Comparison of ENCODE assay signal across 1 cellular context in the genomic region with DNA sequence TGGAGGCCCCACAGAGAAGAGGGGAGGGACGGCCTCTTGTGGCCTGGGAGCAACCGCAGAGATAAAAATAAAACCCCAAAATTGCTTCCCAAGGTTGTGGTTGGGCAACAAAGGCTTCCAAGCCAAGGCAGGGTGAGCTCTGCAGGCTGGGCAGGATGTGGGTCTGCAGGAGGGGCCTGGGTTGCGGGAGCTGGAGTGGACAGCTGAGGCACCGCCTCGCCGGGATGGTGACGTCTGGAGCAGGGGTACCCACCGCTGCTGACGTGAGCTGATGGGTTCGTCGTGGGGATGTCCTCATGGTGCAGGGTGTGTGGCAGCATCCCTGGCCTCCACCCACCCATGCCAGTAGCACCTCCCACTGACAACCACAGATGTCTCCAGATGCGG.
TF ChIP-seq lines count a peak whose summit lies in the region.

No MANE protein-coding gene starts in this region.

TF ChIP-seq in GM12878, 131 proteins besides CTCF, POLR2A, EP300 and RAD21:
- TF ChIP-seq PML (IDR thresholded peaks at IDR 0.05; ENCODE audit: low read length) (no peak), RUNX3 (IDR thresholded peaks at IDR 0.05; ENCODE audit: low read length) (peak; percentile 57), CREB1 (IDR thresholded peaks at IDR 0.05; ENCODE audit: low read depth) (peak; percentile 61; the same call in 1 of the 2 replicates)
